Comparison of ENCODE assay signal across 15 cellular contexts in genomic region chr7:30543815-30544525, GRCh38.
"Had no signal": no experiment of that assay in that cellular context is flagged by ENCODE, and none has a peak within 500 bp of the region (broad histone marks: within the 10 kb centered on the region; RNA-seq: fewer than 3 reads in every experiment).

No MANE protein-coding gene starts in this region.

- H3K4me3 Mint-ChIP-seq: activated CD4-positive, alpha-beta memory T cell treated with anti-CD3 and anti-CD28 coated beads for 36 hours; activated T-cell treated with anti-CD3 and anti-CD28 coated beads, Interleukin-2, amount 50 U/mL, for 72 hours; nephron had no signal

- H3K27ac Mint-ChIP-seq: activated CD4-positive, alpha-beta memory T cell treated with anti-CD3 and anti-CD28 coated beads for 36 hours; activated T-cell treated with anti-CD3 and anti-CD28 coated beads, Interleukin-2, amount 50 U/mL, for 72 hours; nephron had no signal

- H3K9me3 Mint-ChIP-seq: activated CD4-positive, alpha-beta memory T cell treated with anti-CD3 and anti-CD28 coated beads for 36 hours; activated T-cell treated with anti-CD3 and anti-CD28 coated beads, Interleukin-2, amount 50 U/mL, for 72 hours had no signal

- H3K27me3 Mint-ChIP-seq: activated CD4-positive, alpha-beta memory T cell treated with anti-CD3 and anti-CD28 coated beads for 36 hours had no signal

- DNase-seq: activated CD4-positive, alpha-beta memory T cell treated with anti-CD3 and anti-CD28 coated beads for 36 hours; activated CD4-positive, CD25-positive, alpha-beta regulatory T cell treated with anti-CD3 and anti-CD28 coated beads, Interleukin-2, amount 50 U/mL, for 72 hours; activated T-cell treated with anti-CD3 and anti-CD28 coated beads, Interleukin-2, amount 50 U/mL, for 72 hours; body of pancreas; central memory CD4-positive, alpha-beta T cell; effector CD4-positive, alpha-beta T cell; hypothalamus; mammary epithelial cell; occipital lobe; sigmoid colon; stimulated activated CD4-positive, alpha-beta T cell treated with anti-CD3 and anti-CD28 coated beads, Interleukin-12 subunit alpha, Interleukin-12 subunit beta, amount 100 ng/mL, for 4 hours; stimulated activated naive CD4-positive, alpha-beta T cell treated with Interleukin-2 at 50 U/mL for 16 hours; T-helper 2 cell had no signal

- ATAC-seq: activated T-cell treated with anti-CD3 and anti-CD28 coated beads, Interleukin-2, amount 50 U/mL, for 72 hours; body of pancreas; SK-N-SH treated with all-trans-retinoic acid at 6 μM for 48 hours had no signal
